ENCODE assay signal across 19 cellular contexts in the genomic region with DNA sequence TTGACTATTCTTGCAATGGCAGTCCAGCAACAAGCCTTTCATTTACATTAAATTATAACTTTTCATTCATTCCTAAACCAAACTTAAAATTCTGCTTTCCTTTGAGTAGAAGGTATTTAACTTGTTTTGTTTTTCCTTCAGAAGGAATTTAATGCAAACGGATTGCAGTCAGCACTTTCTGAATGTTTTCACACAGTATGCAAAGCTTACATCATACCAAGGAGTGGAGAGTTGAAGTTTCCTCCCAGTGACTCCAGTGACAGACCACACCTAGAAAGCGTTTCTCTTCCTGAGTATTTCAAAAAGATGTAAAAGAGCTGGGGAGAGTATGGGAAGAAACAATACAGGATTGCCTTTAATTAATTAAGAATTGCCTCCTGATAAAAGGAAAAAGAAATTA. TPM values are rescaled to one million over a fixed set of nuclear protein-coding genes. Genes with fewer than 3 reads are reported as not detected.
A peak's percentile ranks its signal among the peaks of the same experiment; 100 is the strongest.
DNase-seq lines count a peak whose midpoint lies in the region; ATAC-seq and TF ChIP-seq lines count a peak whose summit lies in the region.
"Had no signal": no experiment of that assay in that cellular context is flagged by ENCODE, and none has a peak within 500 bp of the region (broad histone marks: within the 10 kb centered on the region; RNA-seq: fewer than 3 reads in every experiment).

No MANE protein-coding gene starts in this region.

- no peak overlapping the region for H4K5ac ChIP-seq in mesendoderm (ENCODE audit: low read length)

- POLR2A ChIA-PET in HEK293 (lab: Yijun Ruan, JAX): no interaction called here
- POLR2A ChIA-PET in activated CD4-positive, alpha-beta T cell treated with anti-CD3 and anti-CD28 coated beads, Interleukin-2, amount 10 ng/mL, durations not matched to agents 7 days and 5 days (lab: Charles Lee): interaction anchor here (0.6 kb wide), 1 partner anchor 40 kb away, joined by 3 read pairs; no protein-coding TSS in a partner anchor

- no peak overlapping the region for H2BK120ac ChIP-seq in mesendoderm (ENCODE audit: low read depth, low read length)

- H2AK5ac ChIP-seq in mesendoderm (ENCODE audit: low read length): no peak overlapping the region

- H2BK15ac ChIP-seq in mesendoderm (replicated peaks; ENCODE audit: low read depth): no peak overlapping the region

- H3K4me1 Mint-ChIP-seq in activated CD4-positive, alpha-beta T cell treated with anti-CD3 and anti-CD28 coated beads, Interleukin-2, amount 10 ng/mL, durations not matched to agents 7 days and 5 days: peaks cover 5% of the 10 kb centered on the region

- no peak overlapping the region for H4K8ac ChIP-seq in mesendoderm (ENCODE audit: low read depth, low read length)

- H3K27ac ChIP-seq in HEK293 (ENCODE audit: extremely low read depth, low read depth, low read length) (no peak overlapping the region), mesendoderm (ENCODE audit: low read depth, low read length) (no peak overlapping the region)

- no CpG with 5 or more reads among the region's 2 CpGs for WGBS in mesendoderm (ENCODE audit: extremely low coverage, insufficient coverage, low lambda C conversion rate)

- no peak overlapping the region for H2BK5ac ChIP-seq in mesendoderm (ENCODE audit: low read length)

- H3K4me1 ChIP-seq in HEK293 (ENCODE audit: control insufficient read depth, insufficient read depth, low read length): no peaks in the 10 kb centered on the region
- H3K4me1 ChIP-seq in adipocyte (ENCODE audit: control insufficient read depth, insufficient read depth, low read length): peaks cover 7% of the 10 kb centered on the region
- H3K4me1 ChIP-seq in mesendoderm (ENCODE audit: control insufficient read depth, low read depth, low read length): no peaks in the 10 kb centered on the region
- H3K4me1 ChIP-seq: BE2C had no signal

- no peak overlapping the region for H3K56ac ChIP-seq in mesendoderm (ENCODE audit: low read length)

- H3K18ac ChIP-seq in mesendoderm (ENCODE audit: low read length): no peak overlapping the region

- no peak overlapping the region for H3K27ac Mint-ChIP-seq in activated CD4-positive, alpha-beta T cell treated with anti-CD3 and anti-CD28 coated beads, Interleukin-2, amount 10 ng/mL, durations not matched to agents 7 days and 5 days
- H3K27ac Mint-ChIP-seq: CD8-positive, alpha-beta T cell had no signal

- no peak overlapping the region for H3K4me3 ChIP-seq in HEK293 (ENCODE audit: low read depth, low read length)
- H3K4me3 ChIP-seq in adipocyte (ENCODE audit: low read length): no peak overlapping the region
- H3K4me3 ChIP-seq in mesendoderm (ENCODE audit: low read length): no peak overlapping the region

- H3K9me3 Mint-ChIP-seq in activated CD4-positive, alpha-beta T cell treated with anti-CD3 and anti-CD28 coated beads, Interleukin-2, amount 10 ng/mL, durations not matched to agents 7 days and 5 days: no peaks in the 10 kb centered on the region
- H3K9me3 Mint-ChIP-seq: CD8-positive, alpha-beta T cell had no signal

- peaks cover 4% of the 10 kb centered on the region for H3K27me3 Mint-ChIP-seq in activated CD4-positive, alpha-beta T cell treated with anti-CD3 and anti-CD28 coated beads, Interleukin-2, amount 10 ng/mL, durations not matched to agents 7 days and 5 days

- H3K4me2 ChIP-seq in mesendoderm (ENCODE audit: low read length): no peak overlapping the region

- H3K4ac ChIP-seq in mesendoderm (ENCODE audit: low read depth, low read length): no peak overlapping the region

- CTCF ChIA-PET in HEK293 (lab: Yijun Ruan, JAX): interaction anchor here (0.7 to 2.6 kb wide), 4 partner anchors 127 to 986 kb away, joined by 3 to 14 read pairs (median 6); no protein-coding TSS in a partner anchor
- CTCF ChIA-PET in activated CD4-positive, alpha-beta T cell treated with anti-CD3 and anti-CD28 coated beads, Interleukin-2, amount 10 ng/mL, durations not matched to agents 7 days and 5 days (lab: Charles Lee): interaction anchor here (0.6 kb wide), 1 partner anchor 11 kb away, joined by 3 read pairs; no protein-coding TSS in a partner anchor

- H3K36me3 ChIP-seq in HEK293 (ENCODE audit: control insufficient read depth in 2 of 2, insufficient read depth in 1 of 2, low read length in 2 of 2): no peaks in the 10 kb centered on the region
- H3K36me3 ChIP-seq in adipocyte (ENCODE audit: control insufficient read depth, insufficient read depth, low read length, severe bottlenecking): no peaks in the 10 kb centered on the region
- no peaks in the 10 kb centered on the region for H3K36me3 ChIP-seq in mesendoderm (ENCODE audit: control insufficient read depth, insufficient read depth, low read length)
- H3K36me3 ChIP-seq: BE2C had no signal

- H3K4me3 Mint-ChIP-seq in activated CD4-positive, alpha-beta T cell treated with anti-CD3 and anti-CD28 coated beads, Interleukin-2, amount 10 ng/mL, durations not matched to agents 7 days and 5 days: no peak overlapping the region
- H3K4me3 Mint-ChIP-seq: CD8-positive, alpha-beta T cell had no signal

- no peaks in the 10 kb centered on the region for H3K79me2 ChIP-seq in mesendoderm (ENCODE audit: control insufficient read depth, insufficient read depth, low read length)

- H3K27me3 ChIP-seq in adipocyte (replicated peaks; ENCODE audit: control insufficient read depth, insufficient read depth, low read length) (no peaks in the 10 kb centered on the region), mesendoderm (ENCODE audit: insufficient read depth, low read length, poor library complexity) (no peaks in the 10 kb centered on the region)

- ATAC-seq in esophagus mucosa: peak; percentile 68
- ATAC-seq: CD8-positive, alpha-beta T cell; HepG2 had no signal

- TF ChIP-seq CTCF in HEK293 (tag by site-specific recombination; IDR thresholded peaks at IDR 0.05): no peak

- peak; percentile 33 for DNase-seq in adipocyte (ENCODE audit: low read depth)
- peak; percentile 61 for DNase-seq in mesendoderm
- DNase-seq in NOMO-1 treated with dmso at 0.1 percent for 144 hours (lab: John Stamatoyannopoulos, UW; ENCODE audit: unreplicated experiment): no peak
- DNase-seq in activated CD4-positive, alpha-beta T cell treated with anti-CD3 and anti-CD28 coated beads, Interleukin-2, amount 10 ng/mL, durations not matched to agents 7 days and 5 days: no peak
- no peak for DNase-seq in germinal center (ENCODE audit: low spot score)
- no peak for DNase-seq in dermis blood vessel endothelial cell
- DNase-seq: BE2C; CD8-positive, alpha-beta T cell; DMS79 treated with DMSO at 0.1 percent for 48 hours; GDM1; H7; Karpas-422; NCI-H1417 treated with DMSO at 0.1 percent for 48 hours; NCI-H2029 treated with DMSO at 0.1 percent for 48 hours; NCI-H524 had no signal

- no peak overlapping the region for H3K23ac ChIP-seq in mesendoderm (ENCODE audit: low read length)

- H3K9me3 ChIP-seq in HEK293 (ENCODE audit: control insufficient read depth, insufficient read depth, low read depth, low read length) (no peaks in the 10 kb centered on the region), adipocyte (ENCODE audit: control insufficient read depth, low read length) (no peaks in the 10 kb centered on the region)
- H3K9me3 ChIP-seq: BE2C had no signal

- no peaks in the 10 kb centered on the region for H3K79me1 ChIP-seq in mesendoderm (ENCODE audit: low read length)

- no peaks in the 10 kb centered on the region for H3K36me3 Mint-ChIP-seq in activated CD4-positive, alpha-beta T cell treated with anti-CD3 and anti-CD28 coated beads, Interleukin-2, amount 10 ng/mL, durations not matched to agents 7 days and 5 days (ENCODE audit: low read depth)
- H3K36me3 Mint-ChIP-seq: CD8-positive, alpha-beta T cell had no signal

- H3K9ac ChIP-seq in adipocyte (ENCODE audit: low read length) (no peak overlapping the region), mesendoderm (ENCODE audit: low read length) (no peak overlapping the region)

TF ChIP-seq in HEK293, 187 proteins besides CTCF, POLR2A, EP300 and RAD21:
- TF ChIP-seq ZNF335 (tag by site-specific recombination; conservative IDR thresholded peaks at IDR 0.05): 0 out of 2 replicates have a peak, but pooled peaks have one; percentile 18
- TF ChIP-seq, protein P1, sequence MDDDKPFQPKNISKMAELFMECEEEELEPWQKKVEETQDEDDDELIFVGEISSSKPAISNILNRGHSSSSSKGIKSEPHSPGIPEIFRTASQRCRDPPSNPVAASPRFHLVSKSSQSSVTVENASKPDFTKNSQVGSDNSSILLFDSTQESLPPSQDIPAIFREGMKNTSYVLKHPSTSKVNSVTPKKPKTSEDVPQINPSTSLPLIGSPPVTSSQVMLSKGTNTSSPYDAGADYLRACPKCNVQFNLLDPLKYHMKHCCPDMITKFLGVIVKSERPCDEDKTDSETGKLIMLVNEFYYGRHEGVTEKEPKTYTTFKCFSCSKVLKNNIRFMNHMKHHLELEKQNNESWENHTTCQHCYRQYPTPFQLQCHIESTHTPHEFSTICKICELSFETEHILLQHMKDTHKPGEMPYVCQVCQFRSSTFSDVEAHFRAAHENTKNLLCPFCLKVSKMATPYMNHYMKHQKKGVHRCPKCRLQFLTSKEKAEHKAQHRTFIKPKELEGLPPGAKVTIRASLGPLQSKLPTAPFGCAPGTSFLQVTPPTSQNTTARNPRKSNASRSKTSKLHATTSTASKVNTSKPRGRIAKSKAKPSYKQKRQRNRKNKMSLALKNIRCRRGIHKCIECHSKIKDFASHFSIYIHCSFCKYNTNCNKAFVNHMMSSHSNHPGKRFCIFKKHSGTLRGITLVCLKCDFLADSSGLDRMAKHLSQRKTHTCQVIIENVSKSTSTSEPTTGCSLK (tag by site-specific recombination; IDR thresholded peaks at IDR 0.05): no peak

RNA-seq across cellular contexts. Expression of a gene that starts 8.1 kb away (rescaled TPM):
- total RNA-seq in esophagus mucosa: 170 TPM
- not detected for polyA plus RNA-seq in mesendoderm (2013, experiment 1 of 2)
- polyA plus RNA-seq in mesendoderm (2013, experiment 2 of 2): not detected
- total RNA-seq in activated CD4-positive, alpha-beta T cell treated with anti-CD3 and anti-CD28 coated beads, Interleukin-2, amount 10 ng/mL, durations not matched to agents 7 days and 5 days: under 1 TPM; 0.23 to 0.67 TPM
- 0.09 and 0.17 TPM in 2 replicates for total RNA-seq in dermis blood vessel endothelial cell
- total RNA-seq: CD8-positive, alpha-beta T cell; H7; HepG2 had no signal
- polyA plus RNA-seq: AG04450, HepG2 had no signal

RNA-seq across cellular contexts. Expression of a gene that starts 48.5 kb away (rescaled TPM):
- total RNA-seq in esophagus mucosa (46.5 TPM), dermis blood vessel endothelial cell (under 0.01 TPM in 2 replicates)
- polyA plus RNA-seq in mesendoderm (2013, experiment 1 of 2): 0.01 TPM
- 0.04 TPM for polyA plus RNA-seq in mesendoderm (2013, experiment 2 of 2)
- total RNA-seq in activated CD4-positive, alpha-beta T cell treated with anti-CD3 and anti-CD28 coated beads, Interleukin-2, amount 10 ng/mL, durations not matched to agents 7 days and 5 days: not detected
- total RNA-seq: H7 had no signal

Comparison
In these comparisons a context has a peak if more than half of its experiments do, and no peak if none do; other contexts are left out.
1. DNase-seq: peak in adipocyte (single experiment) and mesendoderm (single experiment); none in NOMO-1 treated with dmso at 0.1 percent for 144 hours (single experiment), activated CD4-positive, alpha-beta T cell treated with anti-CD3 and anti-CD28 coated beads, Interleukin-2, amount 10 ng/mL, durations not matched to agents 7 days and 5 days (single experiment), germinal center (single experiment) and dermis blood vessel endothelial cell (single experiment).
2. RNA of a gene that starts 8.1 kb away (total RNA-seq): 170 TPM in esophagus mucosa (single experiment); 0.23 to 0.67 TPM in activated CD4-positive, alpha-beta T cell treated with anti-CD3 and anti-CD28 coated beads, Interleukin-2, amount 10 ng/mL, durations not matched to agents 7 days and 5 days and 0.09 to 0.17 TPM in dermis blood vessel endothelial cell; every median in the first group is over 100 times any median in the second.
3. RNA of a gene that starts 48.5 kb away (total RNA-seq): 46.5 TPM in esophagus mucosa (single experiment); not detected in activated CD4-positive, alpha-beta T cell treated with anti-CD3 and anti-CD28 coated beads, Interleukin-2, amount 10 ng/mL, durations not matched to agents 7 days and 5 days and under 0.01 TPM in dermis blood vessel endothelial cell; every median in the first group is over 10 times any median in the second.